Comparison of ENCODE assay signal across 1 cellular context in the genomic region with DNA sequence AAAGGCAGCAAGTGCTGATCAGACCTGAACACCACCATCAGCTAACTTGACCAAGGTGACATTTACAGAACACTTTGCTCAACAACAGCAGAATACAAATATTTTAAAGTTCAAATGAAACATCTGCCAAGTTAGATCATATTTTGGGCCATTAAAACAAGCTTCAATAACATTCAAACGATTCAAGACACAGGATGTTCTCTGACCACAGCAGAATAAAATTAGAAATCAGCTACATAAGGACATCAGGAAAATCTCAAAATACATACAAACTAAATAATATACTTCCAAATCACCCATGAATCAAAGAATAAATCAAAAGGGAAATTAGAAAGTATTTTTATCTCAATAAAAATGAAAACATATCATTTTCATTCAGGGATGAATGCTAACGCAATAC.
TF ChIP-seq lines count a peak whose summit lies in the region.

No MANE protein-coding gene starts in this region.

TF ChIP-seq in SK-N-SH, 30 proteins besides CTCF, POLR2A, EP300 and RAD21 (continued from another document):
- TF ChIP-seq, protein P1, sequence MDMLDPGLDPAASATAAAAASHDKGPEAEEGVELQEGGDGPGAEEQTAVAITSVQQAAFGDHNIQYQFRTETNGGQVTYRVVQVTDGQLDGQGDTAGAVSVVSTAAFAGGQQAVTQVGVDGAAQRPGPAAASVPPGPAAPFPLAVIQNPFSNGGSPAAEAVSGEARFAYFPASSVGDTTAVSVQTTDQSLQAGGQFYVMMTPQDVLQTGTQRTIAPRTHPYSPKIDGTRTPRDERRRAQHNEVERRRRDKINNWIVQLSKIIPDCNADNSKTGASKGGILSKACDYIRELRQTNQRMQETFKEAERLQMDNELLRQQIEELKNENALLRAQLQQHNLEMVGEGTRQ (IDR thresholded peaks at IDR 0.05; ENCODE audit: borderline replicate concordance, low read depth, low read length): no peak
- TF ChIP-seq, protein P2, sequence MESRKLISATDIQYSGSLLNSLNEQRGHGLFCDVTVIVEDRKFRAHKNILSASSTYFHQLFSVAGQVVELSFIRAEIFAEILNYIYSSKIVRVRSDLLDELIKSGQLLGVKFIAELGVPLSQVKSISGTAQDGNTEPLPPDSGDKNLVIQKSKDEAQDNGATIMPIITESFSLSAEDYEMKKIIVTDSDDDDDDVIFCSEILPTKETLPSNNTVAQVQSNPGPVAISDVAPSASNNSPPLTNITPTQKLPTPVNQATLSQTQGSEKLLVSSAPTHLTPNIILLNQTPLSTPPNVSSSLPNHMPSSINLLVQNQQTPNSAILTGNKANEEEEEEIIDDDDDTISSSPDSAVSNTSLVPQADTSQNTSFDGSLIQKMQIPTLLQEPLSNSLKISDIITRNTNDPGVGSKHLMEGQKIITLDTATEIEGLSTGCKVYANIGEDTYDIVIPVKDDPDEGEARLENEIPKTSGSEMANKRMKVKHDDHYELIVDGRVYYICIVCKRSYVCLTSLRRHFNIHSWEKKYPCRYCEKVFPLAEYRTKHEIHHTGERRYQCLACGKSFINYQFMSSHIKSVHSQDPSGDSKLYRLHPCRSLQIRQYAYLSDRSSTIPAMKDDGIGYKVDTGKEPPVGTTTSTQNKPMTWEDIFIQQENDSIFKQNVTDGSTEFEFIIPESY (IDR thresholded peaks at IDR 0.05; ENCODE audit: borderline replicate concordance, low read depth): no peak
- no peak for TF ChIP-seq EZH2phosphoT487 (IDR thresholded peaks at IDR 0.05; ENCODE audit: borderline replicate concordance, low read depth)
